Comparison of ENCODE assay signal across 22 cellular contexts in the genomic region with DNA sequence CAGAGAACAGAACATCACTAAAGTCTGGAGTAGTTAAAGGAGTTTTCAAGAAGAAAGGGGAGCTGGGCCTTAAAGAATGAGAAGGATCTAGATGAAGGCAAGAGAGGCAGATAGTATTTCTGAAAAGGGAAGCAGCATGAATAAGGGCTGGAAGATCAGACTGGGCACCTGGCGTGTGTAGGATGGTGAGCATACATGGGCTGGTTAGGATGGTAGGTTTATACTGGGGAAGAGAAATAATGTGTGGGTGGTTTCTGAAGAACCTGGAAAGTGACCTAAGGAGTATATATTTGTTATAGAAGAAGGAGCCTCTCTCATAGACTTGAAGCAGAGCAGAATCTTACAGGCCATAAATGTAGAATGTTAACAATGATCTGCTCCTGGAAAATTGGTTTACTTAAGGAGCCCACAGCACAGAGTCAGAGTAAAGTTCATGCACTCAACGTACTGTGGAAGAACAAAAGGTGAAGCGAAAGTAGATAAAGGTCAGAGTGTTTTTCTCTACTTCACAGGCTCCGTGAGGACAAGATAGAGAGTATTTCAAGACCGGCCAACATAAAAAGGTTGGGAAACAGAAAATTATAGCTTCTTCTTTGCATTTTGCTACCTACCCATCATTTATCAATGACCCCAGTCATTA.
"Had no signal": no experiment of that assay in that cellular context is flagged by ENCODE, and none has a peak within 500 bp of the region (broad histone marks: within the 10 kb centered on the region; RNA-seq: fewer than 3 reads in every experiment).

No MANE protein-coding gene starts in this region.

- DNase-seq: dermis blood vessel endothelial cell; effector memory CD4-positive, alpha-beta T cell; foreskin melanocyte; glutamatergic neuron; heart right ventricle; hippocampal formation; left cardiac atrium; left lung; mesendoderm; natural killer cell; pancreas; right lobe of liver; small intestine; stimulated activated CD4-positive, alpha-beta T cell treated with anti-CD3 and anti-CD28 coated beads, Interleukin-15, amount 100 ng/mL, for 24 hours; stimulated activated CD4-positive, alpha-beta T cell treated with anti-CD3 and anti-CD28 coated beads, Interleukin-2, amount 100 ng/mL, for 48 hours; stimulated activated naive CD4-positive, alpha-beta T cell treated with Interleukin-2 at 50 U/mL for 16 hours; stomach; thyroid gland had no signal

- H3K27me3 ChIP-seq: esophagus muscularis mucosa, left lung, neutrophil, right lobe of liver, thyroid gland, vagina had no signal

- H3K27ac Mint-ChIP-seq: natural killer cell had no signal

- H3K9me3 ChIP-seq: esophagus muscularis mucosa, left lung, neutrophil, pancreas, thyroid gland, vagina had no signal

- H3K4me1 ChIP-seq: esophagus muscularis mucosa, heart right ventricle, left lung, pancreas, right lobe of liver, stomach, thyroid gland, vagina had no signal

- H3K36me3 ChIP-seq: esophagus muscularis mucosa, heart right ventricle, left lung, neutrophil, pancreas, right lobe of liver, stomach, thyroid gland, vagina had no signal

- H3K4me3 ChIP-seq: coronary artery, esophagus muscularis mucosa, heart right ventricle, left lung, pancreas, right lobe of liver, stomach, thyroid gland, vagina had no signal

- ATAC-seq: heart right ventricle, left cardiac atrium, left lung, natural killer cell, pancreas, right lobe of liver had no signal

- H3K4me3 Mint-ChIP-seq: natural killer cell had no signal
